8 cellular contexts compared by ENCODE assay signal in the genomic region with DNA sequence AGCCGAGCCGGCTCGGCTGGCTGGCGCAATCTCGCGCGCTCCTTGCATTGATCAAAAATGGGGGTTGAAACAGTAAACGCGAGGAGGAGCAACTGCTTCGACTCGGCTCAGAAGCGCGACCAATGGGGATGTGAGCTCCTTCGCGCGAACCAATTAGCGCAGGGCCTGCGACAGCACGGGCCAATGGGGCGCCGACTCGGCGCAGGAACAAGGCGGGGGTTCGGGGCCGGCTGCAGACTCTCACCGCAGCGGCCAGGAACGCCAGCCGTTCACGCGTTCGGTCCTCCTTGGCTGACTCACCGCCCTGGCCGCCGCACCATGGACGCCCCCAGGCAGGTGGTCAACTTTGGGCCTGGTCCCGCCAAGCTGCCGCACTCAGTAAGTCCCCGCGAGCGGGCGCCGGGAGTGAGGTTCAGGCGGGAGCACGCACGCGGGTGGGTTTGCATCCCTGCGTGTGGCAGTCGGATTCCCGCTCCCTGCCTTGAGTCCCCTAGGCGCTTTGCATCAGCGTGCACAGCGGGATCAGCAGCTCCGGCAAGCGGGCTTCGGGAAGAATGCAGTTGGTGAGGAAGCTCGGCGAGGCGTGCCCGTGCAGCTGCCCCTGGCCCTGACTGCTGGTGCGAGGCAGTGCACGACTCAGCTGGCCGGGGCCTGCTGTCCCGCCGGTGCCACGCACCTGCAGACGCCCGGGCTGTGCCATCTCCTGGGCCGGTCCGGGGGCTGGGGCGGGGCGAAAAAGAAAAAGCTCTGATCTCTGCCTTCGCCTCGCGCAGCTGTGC. TPM values are rescaled to one million over a fixed set of nuclear protein-coding genes. Genes with fewer than 3 reads are reported as not detected.
DNase-seq lines count a peak whose midpoint lies in the region; ATAC-seq lines count a peak whose summit lies in the region.

A gene (plus strand): TSS at position 233 of the 779 bp plus-strand sequence. CDS start 86 bp downstream, at position 319.

- peak within 1 kb of the TSS; percentile 70 for H2AK5ac ChIP-seq in mesendoderm (ENCODE audit: low read length)

- peak within 1 kb of the TSS; percentile 90 for H3K27ac ChIP-seq in mesendoderm (ENCODE audit: low read depth, low read length)

- DNase-seq in COLO668 (lab: John Stamatoyannopoulos, UW; ENCODE audit: unreplicated experiment): peak; percentile 95
- peak; percentile 97 for DNase-seq in HT1080 (ENCODE audit: low read depth)
- DNase-seq in NOMO-1 treated with DMSO at 0.1 percent for 48 hours (lab: John Stamatoyannopoulos, UW; ENCODE audit: unreplicated experiment): peak; percentile 70
- DNase-seq in activated CD8-positive, alpha-beta memory T cell treated with anti-CD3 and anti-CD28 coated beads for 4 hours (ENCODE audit: low read depth in 2 of 2): peak; percentile 66 to 82
- peak; percentile 99 for DNase-seq in mesendoderm
- DNase-seq in stimulated activated CD8-positive, alpha-beta memory T cell treated with anti-CD3 and anti-CD28 coated beads, Interleukin-12 subunit alpha, Interleukin-12 subunit beta, amount 100 ng/mL, for 4 hours (ENCODE audit: low read depth): peak; percentile 75

- H3K4me2 ChIP-seq in mesendoderm (ENCODE audit: low read length): peak within 1 kb of the TSS; percentile 41

- no peaks in the 10 kb centered on the region for H3K9me3 ChIP-seq in endocrine pancreas (ENCODE audit: control insufficient read depth, low read length)

- peak within 1 kb of the TSS; percentile 100 for H3K56ac ChIP-seq in mesendoderm (ENCODE audit: low read length)

- H4K5ac ChIP-seq in mesendoderm (ENCODE audit: low read length): peak within 1 kb of the TSS; percentile 33

- peak; percentile 98 for ATAC-seq in GM21367 (IDR thresholded peaks at IDR 0.05; ENCODE audit: unreplicated experiment)

- peaks cover 2% of the 10 kb centered on the region for H3K79me1 ChIP-seq in mesendoderm (ENCODE audit: low read length)

- peak within 1 kb of the TSS; percentile 89 for H4K8ac ChIP-seq in mesendoderm (ENCODE audit: low read depth, low read length)

- peak within 1 kb of the TSS; percentile 98 for H2BK5ac ChIP-seq in mesendoderm (ENCODE audit: low read length)

- H3K4ac ChIP-seq in mesendoderm (ENCODE audit: low read depth, low read length): peak within 1 kb of the TSS; percentile 97

- H3K36me3 ChIP-seq in endocrine pancreas (ENCODE audit: control insufficient read depth, insufficient read depth, low read length) (no peaks in the 10 kb centered on the region), mesendoderm (ENCODE audit: control insufficient read depth, insufficient read depth, low read length) (no peaks in the 10 kb centered on the region)

- peak within 1 kb of the TSS; percentile 99 for H3K23ac ChIP-seq in mesendoderm (ENCODE audit: low read length)

- no CpG with 5 or more reads among the region's 76 CpGs for WGBS in mesendoderm (ENCODE audit: extremely low coverage, insufficient coverage, low lambda C conversion rate)

- H3K27me3 ChIP-seq in endocrine pancreas (ENCODE audit: control insufficient read depth, insufficient read depth, low read length): peaks cover 9% of the 10 kb centered on the region
- H3K27me3 ChIP-seq in mesendoderm (ENCODE audit: insufficient read depth, low read length, poor library complexity): no peaks in the 10 kb centered on the region

- H3K9ac ChIP-seq in endocrine pancreas (ENCODE audit: control insufficient read depth, insufficient read depth, low read length) (peak within 1 kb of the TSS; percentile 44), mesendoderm (ENCODE audit: low read length) (peak within 1 kb of the TSS; percentile 99)

- H2BK120ac ChIP-seq in mesendoderm (ENCODE audit: low read depth, low read length): peak within 1 kb of the TSS; percentile 64

- H2BK15ac ChIP-seq in mesendoderm (replicated peaks; ENCODE audit: low read depth): no peak within 1 kb of the TSS

- no peak within 1 kb of the TSS for H3K4me3 ChIP-seq in endocrine pancreas (ENCODE audit: control insufficient read depth, insufficient read depth, low read length)
- peak within 1 kb of the TSS; percentile 99 for H3K4me3 ChIP-seq in mesendoderm (ENCODE audit: low read length)

- H3K18ac ChIP-seq in mesendoderm (ENCODE audit: low read length): peak within 1 kb of the TSS; percentile 97

- H3K4me1 ChIP-seq in endocrine pancreas (ENCODE audit: control insufficient read depth, insufficient read depth, low read length) (no peaks in the 10 kb centered on the region), mesendoderm (ENCODE audit: control insufficient read depth, low read depth, low read length) (peaks cover 9% of the 10 kb centered on the region)

- H3K79me2 ChIP-seq in mesendoderm (ENCODE audit: control insufficient read depth, insufficient read depth, low read length): peaks cover 30% of the 10 kb centered on the region

RNA-seq across cellular contexts. Expression of the gene that starts here (rescaled TPM):
- total RNA-seq in HT1080 (2014; rRNA removed; shearing (Covaris generic)): 160 and 174 TPM in 2 replicates
- 486 and 587 TPM in 2 replicates for polyA plus RNA-seq in HT1080 (2015; cell fraction: cytosol; rRNA removed)
- polyA plus RNA-seq in HT1080 (2015; cell fraction: nucleus; rRNA removed): 551 and 595 TPM in 2 replicates
- 261 TPM for polyA plus RNA-seq in mesendoderm (2013, experiment 1 of 2)
- 266 TPM for polyA plus RNA-seq in mesendoderm (2013, experiment 2 of 2)
